ENCODE assay signal across 8 cellular contexts in the genomic region with DNA sequence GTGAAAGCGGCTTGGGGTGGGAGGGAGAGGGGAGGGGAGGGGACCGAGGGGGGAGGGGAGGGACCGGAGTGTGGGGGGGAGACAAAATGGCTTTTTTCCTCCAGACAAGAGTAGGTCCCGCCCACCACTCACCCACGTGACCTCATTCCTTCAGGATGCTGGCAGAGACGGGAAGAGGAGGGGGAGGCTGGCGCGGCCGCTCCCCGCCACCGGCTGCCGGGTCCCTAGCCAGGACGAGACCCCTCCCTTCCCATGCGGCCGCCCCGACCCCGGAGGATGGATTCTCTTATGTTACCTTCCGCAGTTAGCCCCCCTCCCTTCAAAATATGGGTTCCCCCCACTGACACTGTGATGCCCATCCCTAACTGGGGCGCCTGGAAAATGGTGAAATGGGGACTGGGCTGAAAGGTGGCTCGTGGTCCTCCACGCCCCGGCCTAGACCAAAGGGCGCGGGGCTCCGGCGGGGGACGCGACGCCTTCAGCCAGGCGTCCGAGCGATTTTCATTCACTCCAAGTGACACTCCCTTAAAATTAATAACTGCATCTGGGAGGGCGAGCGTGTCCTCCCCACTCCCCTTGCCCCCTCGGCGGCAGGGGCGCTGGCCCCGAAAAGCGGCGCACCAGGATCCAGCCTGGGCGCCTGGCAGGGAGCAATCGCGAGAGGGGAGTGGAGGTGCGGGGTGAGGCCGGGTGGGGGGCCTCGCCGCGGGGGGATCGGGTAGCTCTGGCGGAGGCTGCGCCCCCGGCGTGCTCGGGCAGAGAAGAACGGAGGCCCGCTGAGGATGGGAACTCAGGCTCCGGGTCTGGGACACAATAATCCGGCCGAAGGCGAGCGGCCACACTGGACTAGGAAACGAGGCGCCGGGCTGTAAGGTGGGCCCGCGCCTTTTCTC. TPM values are rescaled to one million over a fixed set of nuclear protein-coding genes. Genes with fewer than 3 reads are reported as not detected.
DNase-seq lines count a peak whose midpoint lies in the region; ATAC-seq lines count a peak whose summit lies in the region.

Gene PCGF2, minus strand, starts transcription at position 8 of the 893 bp plus-strand sequence. CDS start 7,934 bp downstream, outside the sequence.

- peak within 1 kb of the TSS; percentile 88 for H3K4me3 ChIP-seq in Jurkat, Clone E6-1 (ENCODE audit: low read length)

- H3K9me3 Mint-ChIP-seq in dendritic cell treated with granulocyte-macrophage colony-stimulating factor and Interleukin-4, amounts not matched to agents 40 ng/mL and 50 ng/mL, for 4 days, result no peaks in the 10 kb centered on the region
- H3K9me3 Mint-ChIP-seq in stimulated activated memory B cell treated with anti-CD40 and anti-IgM and Interleukin-4, amounts not matched to agents 10 μg/mL and 1 μg/mL and 100 μg/mL, for 72 hours, result no peaks in the 10 kb centered on the region

- no peak for ATAC-seq in stimulated activated memory B cell treated with anti-CD40 and anti-IgM and Interleukin-4, amounts not matched to agents 10 μg/mL and 1 μg/mL and 100 μg/mL, for 72 hours

- H3K36me3 Mint-ChIP-seq in dendritic cell treated with granulocyte-macrophage colony-stimulating factor and Interleukin-4, amounts not matched to agents 40 ng/mL and 50 ng/mL, for 4 days (ENCODE audit: low read depth), result peaks cover 13% of the 10 kb centered on the region
- H3K36me3 Mint-ChIP-seq in stimulated activated memory B cell treated with anti-CD40 and anti-IgM and Interleukin-4, amounts not matched to agents 10 μg/mL and 1 μg/mL and 100 μg/mL, for 72 hours, result peaks cover 6% of the 10 kb centered on the region

- peaks cover 57% of the 10 kb centered on the region for H3K4me1 Mint-ChIP-seq in dendritic cell treated with granulocyte-macrophage colony-stimulating factor and Interleukin-4, amounts not matched to agents 40 ng/mL and 50 ng/mL, for 4 days (ENCODE audit: low read depth)
- peaks cover 52% of the 10 kb centered on the region for H3K4me1 Mint-ChIP-seq in stimulated activated memory B cell treated with anti-CD40 and anti-IgM and Interleukin-4, amounts not matched to agents 10 μg/mL and 1 μg/mL and 100 μg/mL, for 72 hours

- H3K27me3 Mint-ChIP-seq in dendritic cell treated with granulocyte-macrophage colony-stimulating factor and Interleukin-4, amounts not matched to agents 40 ng/mL and 50 ng/mL, for 4 days, result peaks cover 75% of the 10 kb centered on the region
- peaks cover 59% of the 10 kb centered on the region for H3K27me3 Mint-ChIP-seq in stimulated activated memory B cell treated with anti-CD40 and anti-IgM and Interleukin-4, amounts not matched to agents 10 μg/mL and 1 μg/mL and 100 μg/mL, for 72 hours

- intact Hi-C loops in dendritic cell treated with granulocyte-macrophage colony-stimulating factor and Interleukin-4, amounts not matched to agents 40 ng/mL and 50 ng/mL, for 4 days (cut with micrococcal nuclease), result no loop called here

- H3K27ac Mint-ChIP-seq in dendritic cell treated with granulocyte-macrophage colony-stimulating factor and Interleukin-4, amounts not matched to agents 40 ng/mL and 50 ng/mL, for 4 days, result peak within 1 kb of the TSS; percentile 52
- peak within 1 kb of the TSS; percentile 53 for H3K27ac Mint-ChIP-seq in stimulated activated memory B cell treated with anti-CD40 and anti-IgM and Interleukin-4, amounts not matched to agents 10 μg/mL and 1 μg/mL and 100 μg/mL, for 72 hours

- peak within 1 kb of the TSS; percentile 81 for H3K4me3 Mint-ChIP-seq in dendritic cell treated with granulocyte-macrophage colony-stimulating factor and Interleukin-4, amounts not matched to agents 40 ng/mL and 50 ng/mL, for 4 days
- peak within 1 kb of the TSS; percentile 79 for H3K4me3 Mint-ChIP-seq in stimulated activated memory B cell treated with anti-CD40 and anti-IgM and Interleukin-4, amounts not matched to agents 10 μg/mL and 1 μg/mL and 100 μg/mL, for 72 hours

- peak; percentile 97 for DNase-seq in DMS 273 (lab: John Stamatoyannopoulos, UW; ENCODE audit: unreplicated experiment)
- DNase-seq in Jurkat, Clone E6-1 (ENCODE audit: low read depth, low spot score), result peak; percentile 68
- DNase-seq in RPMI7951 (ENCODE audit: low read depth), result peak; percentile 86
- DNase-seq in left kidney (ENCODE audit: low read depth, low spot score), result peak; percentile 98
- no peak for DNase-seq in KG1 (lab: John Stamatoyannopoulos, UW)
- no peak for DNase-seq in activated CD8-positive, alpha-beta memory T cell treated with anti-CD3 and anti-CD28 coated beads for 24 hours

RNA-seq across cellular contexts. Expression of gene PCGF2, which starts in this region (rescaled TPM):
- 29.7 TPM for polyA plus RNA-seq in Jurkat, Clone E6-1 (2012; ENCODE audit: insufficient read depth, insufficient read length)
- total RNA-seq in RPMI7951 (2014; rRNA removed; shearing (Covaris generic)), result 3.8 and 7.6 TPM in 2 replicates

Comparison
In these comparisons a context has a peak if more than half of its experiments do, and no peak if none do; other contexts are left out.
1. DNase-seq: peak in DMS 273 (single experiment), Jurkat, Clone E6-1 (single experiment), RPMI7951 (single experiment) and left kidney (single experiment); none in KG1 (single experiment) and activated CD8-positive, alpha-beta memory T cell treated with anti-CD3 and anti-CD28 coated beads for 24 hours (single experiment).